ENCODE assay signal across 11 cellular contexts in genomic region chr22:38347181-38347943, GRCh38. TPM values are rescaled to one million over a fixed set of nuclear protein-coding genes. Genes with fewer than 3 reads are reported as not detected.
DNase-seq lines count a peak whose midpoint lies in the region; TF ChIP-seq lines count a peak whose summit lies in the region.
"Had no signal": no experiment of that assay in that cellular context is flagged by ENCODE, and none has a peak within 500 bp of the region (broad histone marks: within the 10 kb centered on the region; RNA-seq: fewer than 3 reads in every experiment).

No MANE protein-coding gene starts in this region.

- peaks cover 0 to 14% (median 0%) of the 10 kb centered on the region in 4 donors for H3K27me3 ChIP-seq in esophagus muscularis mucosa
- no peaks in the 10 kb centered on the region for H3K27me3 ChIP-seq in MG63
- H3K27me3 ChIP-seq: Peyer's patch had no signal

- H3K4me1 Mint-ChIP-seq in Calu3 (ENCODE audit: low read depth, unreplicated experiment), result no peaks in the 10 kb centered on the region
- H3K4me1 Mint-ChIP-seq in osteocyte (ENCODE audit: unreplicated experiment), result no peaks in the 10 kb centered on the region

- H3K36me3 ChIP-seq in esophagus muscularis mucosa (no peaks in the 10 kb centered on the region), MG63 (no peaks in the 10 kb centered on the region)
- H3K36me3 ChIP-seq: Peyer's patch had no signal

- no peaks in the 10 kb centered on the region for H3K4me1 ChIP-seq in esophagus muscularis mucosa
- H3K4me1 ChIP-seq: Peyer's patch had no signal

- no peak for TF ChIP-seq POLR2A in esophagus muscularis mucosa (IDR thresholded peaks at IDR 0.05; ENCODE audit: low read depth)

- H3K27me3 Mint-ChIP-seq in Calu3 (ENCODE audit: unreplicated experiment), result peaks cover 12% of the 10 kb centered on the region
- H3K27me3 Mint-ChIP-seq in osteocyte (ENCODE audit: unreplicated experiment), result no peaks in the 10 kb centered on the region

- CTCF ChIA-PET in Calu3 (lab: Charles Lee), result interaction anchor here (0.9 kb wide), 1 partner anchor 295 kb away, joined by 4 read pairs; no protein-coding TSS in a partner anchor

- 56% methylated on average over 10 of the region's 15 CpGs for WGBS in esophagus muscularis mucosa

- H3K9me3 Mint-ChIP-seq in Calu3 (ENCODE audit: low read depth, unreplicated experiment), result no peaks in the 10 kb centered on the region
- H3K9me3 Mint-ChIP-seq in osteocyte (ENCODE audit: unreplicated experiment), result no peaks in the 10 kb centered on the region

- no TSS peak for BruUV-seq in Calu3 (replicated peaks; lab: Mats Ljungman, UMichigan)

- TF ChIP-seq EP300 in esophagus muscularis mucosa (IDR thresholded peaks at IDR 0.05), result no peak

- no peak for TF ChIP-seq CTCF in Calu3 (IDR thresholded peaks at IDR 0.05; ENCODE audit: unreplicated experiment)
- no peak for TF ChIP-seq CTCF in esophagus muscularis mucosa (IDR thresholded peaks at IDR 0.05)
- TF ChIP-seq CTCF in osteocyte (IDR thresholded peaks at IDR 0.05), result no peak

- H3K4me3 ChIP-seq in esophagus muscularis mucosa (no peak overlapping the region), MG63 (no peak overlapping the region)
- H3K4me3 ChIP-seq: Peyer's patch had no signal

- no peak for DNase-seq in Calu3
- peak; percentile 24 for DNase-seq in NCI-H524 treated with DMSO at 0.1 percent for 48 hours (lab: John Stamatoyannopoulos, UW)
- peak; percentile 81 for DNase-seq in esophagus muscularis mucosa (ENCODE audit: extremely low spot score)
- peak; percentile 75 for DNase-seq in osteocyte (ENCODE audit: extremely low spot score, unreplicated experiment)
- no peak for DNase-seq in MG63
- no peak for DNase-seq in effector CD8-positive, alpha-beta T cell (lab: John Stamatoyannopoulos, UW)
- DNase-seq in GF-D8 (lab: John Stamatoyannopoulos, UW), result no peak
- DNase-seq: activated CD4-positive, CD25-positive, alpha-beta regulatory T cell treated with anti-CD3 and anti-CD28 coated beads, Interleukin-2, amount 50 U/mL, for 72 hours; NCI-H446; stimulated activated CD4-positive, alpha-beta T cell treated with anti-CD3 and anti-CD28 coated beads, Interleukin-2, amount 100 ng/mL, for 24 hours had no signal

- H3K36me3 Mint-ChIP-seq in Calu3 (ENCODE audit: insufficient read depth, unreplicated experiment) (peaks cover 18% of the 10 kb centered on the region), osteocyte (ENCODE audit: unreplicated experiment) (no peaks in the 10 kb centered on the region)

- H3K9me3 ChIP-seq in esophagus muscularis mucosa, result no peaks in the 10 kb centered on the region
- no peaks in the 10 kb centered on the region for H3K9me3 ChIP-seq in MG63
- H3K9me3 ChIP-seq: Peyer's patch had no signal

- intact Hi-C loops in Calu3 (cut with micrococcal nuclease; ENCODE audit: unreplicated experiment) (no loop called here), esophagus muscularis mucosa (cut with DNase I) (no loop called here)

- H3K27ac Mint-ChIP-seq in Calu3 (ENCODE audit: unreplicated experiment) (peak overlapping the region; percentile 43), osteocyte (ENCODE audit: unreplicated experiment) (no peak overlapping the region)

- H3K27ac ChIP-seq in esophagus muscularis mucosa (replicated peaks in 1 of 4), result no peak overlapping the region
- H3K27ac ChIP-seq: Peyer's patch had no signal

- H3K4me3 Mint-ChIP-seq in Calu3 (ENCODE audit: low read depth, unreplicated experiment) (no peak overlapping the region), osteocyte (ENCODE audit: unreplicated experiment) (no peak overlapping the region)

RNA-seq across cellular contexts. Expression of gene CSNK1E, which starts 30.1 kb away (rescaled TPM):
- total RNA-seq in Calu3 (2022) (172 and 178 TPM in 2 replicates), esophagus muscularis mucosa (100 to 1,000 TPM in 1 of 4 donors, 10 to 100 TPM in 3; 67.9 to 102 (median 91.7) TPM), osteocyte (175 and 176 TPM in 2 replicates)
- 54.5 and 75.0 TPM in 2 replicates for total RNA-seq in MG63 (2014; rRNA removed; shearing (Covaris generic); ENCODE audit: low replicate concordance)

Comparison
In these comparisons a context has a peak if more than half of its experiments do, and no peak if none do; other contexts are left out.
1. DNase-seq: peak in NCI-H524 treated with DMSO at 0.1 percent for 48 hours (single experiment), esophagus muscularis mucosa (single experiment) and osteocyte (single experiment); none in Calu3 (single experiment), MG63 (single experiment), effector CD8-positive, alpha-beta T cell (single experiment) and GF-D8 (single experiment).